In genomic region chr12:121529184-121529583, GRCh38 we compare ENCODE assay signal across 20 cellular contexts. TPM values are rescaled to one million over a fixed set of nuclear protein-coding genes. Genes with fewer than 3 reads are reported as not detected.
A peak's percentile ranks its signal among the peaks of the same experiment; 100 is the strongest.
DNase-seq lines count a peak whose midpoint lies in the region; ATAC-seq lines count a peak whose summit lies in the region.
"Had no signal": no experiment of that assay in that cellular context is flagged by ENCODE, and none has a peak within 500 bp of the region (broad histone marks: within the 10 kb centered on the region; RNA-seq: fewer than 3 reads in every experiment).

No MANE protein-coding gene starts in this region.

- H3K27me3 ChIP-seq in H7 (ENCODE audit: control insufficient read depth, insufficient read depth, low read length): no peaks in the 10 kb centered on the region

- H3K27ac Mint-ChIP-seq in activated CD4-positive, alpha-beta T cell treated with anti-CD3 and anti-CD28 coated beads, Interleukin-2, amount 10 ng/mL, durations not matched to agents 7 days and 5 days: peak overlapping the region; percentile 22
- peak overlapping the region; percentile 35 for H3K27ac Mint-ChIP-seq in central memory CD8-positive, alpha-beta T cell (ENCODE audit: low read depth)
- H3K27ac Mint-ChIP-seq in natural killer cell treated with Interleukin-12 subunit alpha and Interleukin-12 subunit beta and Interleukin-15 and Interleukin-18, amount 100 ng/mL, for 72 hours: peak overlapping the region in 1 of 2 donors; percentile 74
- H3K27ac Mint-ChIP-seq in stimulated activated naive B cell treated with anti-CD40 and anti-IgM and Interleukin-4, amounts not matched to agents 10 μg/mL and 1 μg/mL and 100 μg/mL, for 72 hours: no peak overlapping the region

- H3K27me3 Mint-ChIP-seq in activated CD4-positive, alpha-beta T cell treated with anti-CD3 and anti-CD28 coated beads, Interleukin-2, amount 10 ng/mL, durations not matched to agents 7 days and 5 days: no peaks in the 10 kb centered on the region
- no peaks in the 10 kb centered on the region for H3K27me3 Mint-ChIP-seq in central memory CD8-positive, alpha-beta T cell
- no peaks in the 10 kb centered on the region for H3K27me3 Mint-ChIP-seq in natural killer cell treated with Interleukin-12 subunit alpha and Interleukin-12 subunit beta and Interleukin-15 and Interleukin-18, amount 100 ng/mL, for 72 hours
- H3K27me3 Mint-ChIP-seq in stimulated activated naive B cell treated with anti-CD40 and anti-IgM and Interleukin-4, amounts not matched to agents 10 μg/mL and 1 μg/mL and 100 μg/mL, for 72 hours: no peaks in the 10 kb centered on the region

- CTCF ChIA-PET in activated CD4-positive, alpha-beta T cell treated with anti-CD3 and anti-CD28 coated beads, Interleukin-2, amount 10 ng/mL, durations not matched to agents 7 days and 5 days (lab: Charles Lee): interaction anchor here (0.7 to 1.1 kb wide), 2 partner anchors 21 to 689 kb away, joined by 3 read pairs; no protein-coding TSS in a partner anchor

- peaks cover 36% of the 10 kb centered on the region for H3K36me3 Mint-ChIP-seq in activated CD4-positive, alpha-beta T cell treated with anti-CD3 and anti-CD28 coated beads, Interleukin-2, amount 10 ng/mL, durations not matched to agents 7 days and 5 days (ENCODE audit: low read depth)
- peaks cover 25% of the 10 kb centered on the region for H3K36me3 Mint-ChIP-seq in central memory CD8-positive, alpha-beta T cell (ENCODE audit: insufficient read depth)
- no peaks in the 10 kb centered on the region for H3K36me3 Mint-ChIP-seq in natural killer cell treated with Interleukin-12 subunit alpha and Interleukin-12 subunit beta and Interleukin-15 and Interleukin-18, amount 100 ng/mL, for 72 hours
- peaks cover 56 to 58% of the 10 kb centered on the region in 2 donors for H3K36me3 Mint-ChIP-seq in stimulated activated naive B cell treated with anti-CD40 and anti-IgM and Interleukin-4, amounts not matched to agents 10 μg/mL and 1 μg/mL and 100 μg/mL, for 72 hours

- peaks cover 27% of the 10 kb centered on the region for H3K36me3 ChIP-seq in H7 (replicated peaks; ENCODE audit: control insufficient read depth, insufficient read depth, low read length)

- no peak for ATAC-seq in central memory CD8-positive, alpha-beta T cell (replicated peaks; ENCODE audit: extremely low read depth, poor library complexity, severe bottlenecking)
- ATAC-seq in natural killer cell treated with Interleukin-12 subunit alpha and Interleukin-12 subunit beta and Interleukin-15 and Interleukin-18, amount 100 ng/mL, for 72 hours: no peak
- ATAC-seq in activated CD4-positive, CD25-positive, alpha-beta regulatory T cell treated with anti-CD3 and anti-CD28 coated beads, Interleukin-2, amount 50 U/mL, for 24 hours: no peak
- no peak for ATAC-seq in GM21367 (IDR thresholded peaks at IDR 0.05; ENCODE audit: unreplicated experiment)
- ATAC-seq in stimulated activated naive B cell treated with anti-CD40 and anti-IgM and Interleukin-4, amounts not matched to agents 10 μg/mL and 1 μg/mL and 100 μg/mL, for 72 hours (replicated peaks): no peak

- no peak overlapping the region for H3K4me3 Mint-ChIP-seq in activated CD4-positive, alpha-beta T cell treated with anti-CD3 and anti-CD28 coated beads, Interleukin-2, amount 10 ng/mL, durations not matched to agents 7 days and 5 days
- H3K4me3 Mint-ChIP-seq in central memory CD8-positive, alpha-beta T cell: no peak overlapping the region
- peak overlapping the region; percentile 10 for H3K4me3 Mint-ChIP-seq in natural killer cell treated with Interleukin-12 subunit alpha and Interleukin-12 subunit beta and Interleukin-15 and Interleukin-18, amount 100 ng/mL, for 72 hours
- peak overlapping the region in 1 of 2 donors; percentile 29 for H3K4me3 Mint-ChIP-seq in stimulated activated naive B cell treated with anti-CD40 and anti-IgM and Interleukin-4, amounts not matched to agents 10 μg/mL and 1 μg/mL and 100 μg/mL, for 72 hours

- H3K4me3 ChIP-seq in H7 (ENCODE audit: insufficient read depth, low read depth, low read length): no peak overlapping the region

- no peak for DNase-seq in activated CD4-positive, alpha-beta T cell treated with anti-CD3 and anti-CD28 coated beads, Interleukin-2, amount 10 ng/mL, durations not matched to agents 7 days and 5 days
- no peak for DNase-seq in activated CD4-positive, alpha-beta T cell treated with anti-CD3 and anti-CD28 coated beads, Interleukin-2, amount 50 U/mL, for 4 hours
- peak; percentile 7 for DNase-seq in H7
- DNase-seq in central memory CD8-positive, alpha-beta T cell (ENCODE audit: low spot score in 2 of 2): no peak
- no peak for DNase-seq in natural killer cell treated with Interleukin-12 subunit alpha and Interleukin-12 subunit beta and Interleukin-15 and Interleukin-18, amount 100 ng/mL, for 72 hours (ENCODE audit: low spot score)
- no peak for DNase-seq in stimulated activated naive B cell treated with anti-CD40 and anti-IgM and Interleukin-4, amounts not matched to agents 10 μg/mL and 1 μg/mL and 100 μg/mL, for 72 hours
- DNase-seq: AML-193, Caco-2, GOT3, MM.1S, NCI-H1092 treated with DMSO at 0.1 percent for 48 hours, NCI-H146, NCI-H2029 treated with DMSO at 0.1 percent for 48 hours, NCI-H2171 treated with DMSO at 0.1 percent for 48 hours, NCI-H446, NCI-H526 treated with DMSO at 0.1 percent for 48 hours, RPMI8226, SIG-M5 had no signal

- H3K9me3 Mint-ChIP-seq in activated CD4-positive, alpha-beta T cell treated with anti-CD3 and anti-CD28 coated beads, Interleukin-2, amount 10 ng/mL, durations not matched to agents 7 days and 5 days: no peaks in the 10 kb centered on the region
- H3K9me3 Mint-ChIP-seq in central memory CD8-positive, alpha-beta T cell: no peaks in the 10 kb centered on the region
- no peaks in the 10 kb centered on the region for H3K9me3 Mint-ChIP-seq in natural killer cell treated with Interleukin-12 subunit alpha and Interleukin-12 subunit beta and Interleukin-15 and Interleukin-18, amount 100 ng/mL, for 72 hours
- no peaks in the 10 kb centered on the region for H3K9me3 Mint-ChIP-seq in stimulated activated naive B cell treated with anti-CD40 and anti-IgM and Interleukin-4, amounts not matched to agents 10 μg/mL and 1 μg/mL and 100 μg/mL, for 72 hours

- peaks cover 33% of the 10 kb centered on the region for H3K4me1 Mint-ChIP-seq in activated CD4-positive, alpha-beta T cell treated with anti-CD3 and anti-CD28 coated beads, Interleukin-2, amount 10 ng/mL, durations not matched to agents 7 days and 5 days
- peaks cover 21% of the 10 kb centered on the region for H3K4me1 Mint-ChIP-seq in central memory CD8-positive, alpha-beta T cell
- peaks cover 21 to 23% of the 10 kb centered on the region in 2 donors for H3K4me1 Mint-ChIP-seq in natural killer cell treated with Interleukin-12 subunit alpha and Interleukin-12 subunit beta and Interleukin-15 and Interleukin-18, amount 100 ng/mL, for 72 hours (ENCODE audit: low read depth in 2 of 2)
- H3K4me1 Mint-ChIP-seq in stimulated activated naive B cell treated with anti-CD40 and anti-IgM and Interleukin-4, amounts not matched to agents 10 μg/mL and 1 μg/mL and 100 μg/mL, for 72 hours: peaks cover 43 to 77% of the 10 kb centered on the region in 2 donors

- POLR2A ChIA-PET in activated CD4-positive, alpha-beta T cell treated with anti-CD3 and anti-CD28 coated beads, Interleukin-2, amount 10 ng/mL, durations not matched to agents 7 days and 5 days (lab: Charles Lee): no interaction called here

RNA-seq across cellular contexts. Expression of gene KDM2B, which starts 51.6 kb away (rescaled TPM):
- 10 to 100 TPM; 66.2 to 72.7 TPM for total RNA-seq in activated CD4-positive, alpha-beta T cell treated with anti-CD3 and anti-CD28 coated beads, Interleukin-2, amount 10 ng/mL, durations not matched to agents 7 days and 5 days
- 94.3 and 109 TPM in 2 replicates for total RNA-seq in H7 (2014; rRNA removed; shearing (Covaris generic))
- 10 to 100 TPM; 35.9 to 60.1 TPM for total RNA-seq in natural killer cell treated with Interleukin-12 subunit alpha and Interleukin-12 subunit beta and Interleukin-15 and Interleukin-18, amount 100 ng/mL, for 72 hours
